Comparison of ENCODE assay signal across 1 cellular context in genomic region chr2:169012191-169012792, GRCh38.
TF ChIP-seq lines count a peak whose summit lies in the region.
"Not testable (repeated sequence)": the region's sequence is repeated elsewhere in the genome, so short reads cannot be mapped to it uniquely, and the experiment has no call there.

No MANE protein-coding gene starts in this region.

TF ChIP-seq in K562, 482 proteins besides CTCF, POLR2A, EP300 and RAD21 (continued from another document and continues in another):
- TF ChIP-seq ZBED1 (IDR thresholded peaks at IDR 0.05) (peak; percentile 94), ZNF24 (IDR thresholded peaks at IDR 0.05) (peak; percentile 77), MTA3 (IDR thresholded peaks at IDR 0.05; ENCODE audit: borderline replicate concordance) (peak; percentile 93), CREB3 (tag; conservative IDR thresholded peaks at IDR 0.05; ENCODE audit: low read depth) (0 out of 2 replicates have a peak, but pooled peaks have one; percentile 36), C11orf30 (IDR thresholded peaks at IDR 0.05; ENCODE audit: low read depth) (peak; percentile 75), BHLHE40 (IDR thresholded peaks at IDR 0.05; ENCODE audit: low read length) (peak; percentile 84), ZKSCAN1 (IDR thresholded peaks at IDR 0.05; ENCODE audit: low read depth, low read length) (0 out of 2 replicates have a peak, but pooled peaks have one; percentile 50), NFE2 (IDR thresholded peaks at IDR 0.05; ENCODE audit: low read depth) (peak; percentile 95), CREB1 (IDR thresholded peaks at IDR 0.05) (peak; percentile 85), CREB1 (CRISPR knock-in tag; IDR thresholded peaks at IDR 0.05) (peak; percentile 82), ZNF239 (CRISPR knock-in tag; IDR thresholded peaks at IDR 0.05) (0 out of 2 replicates have a peak, but pooled peaks have one; percentile 14), NR2C2 (tag; IDR thresholded peaks at IDR 0.05) (0 out of 2 replicates have a peak, but pooled peaks have one; percentile 21), CC2D1A (IDR thresholded peaks at IDR 0.05) (peak; percentile 97), ELF4 (CRISPR knock-in tag; IDR thresholded peaks at IDR 0.05) (peak; percentile 79), CTBP1 (IDR thresholded peaks at IDR 0.05; ENCODE audit: borderline replicate concordance) (peak; percentile 92), HMG20A (CRISPR knock-in tag; conservative IDR thresholded peaks at IDR 0.05) (0 out of 2 replicates have a peak, but pooled peaks have one; percentile 56), RB1 (IDR thresholded peaks at IDR 0.05; ENCODE audit: low read depth) (peak; percentile 37; the same call in 1 of the 2 replicates), FOXK2 (conservative IDR thresholded peaks at IDR 0.05 in 1 of 2, IDR thresholded peaks at IDR 0.05 in 1 of 2; ENCODE audit: low read depth in 2 of 2) (peak; percentile 55 to 61; a peak in 2 of 4 replicates), NCOA2 (IDR thresholded peaks at IDR 0.05; ENCODE audit: partially characterized antibody in 2 of 2) (peak; percentile 42 to 66), KAT7 (CRISPR knock-in tag; IDR thresholded peaks at IDR 0.05; ENCODE audit: borderline replicate concordance) (peak; percentile 63; the same call in 1 of the 2 replicates), STAT5A (IDR thresholded peaks at IDR 0.05; ENCODE audit: borderline replicate concordance, low read length) (peak; percentile 96), HDAC2 (IDR thresholded peaks at IDR 0.05) (peak; percentile 100), MAFF (IDR thresholded peaks at IDR 0.05; ENCODE audit: low read length) (peak; percentile 70), HLTF (IDR thresholded peaks at IDR 0.05) (0 out of 2 replicates have a peak, but pooled peaks have one; percentile 74), FOXA3 (CRISPR knock-in tag; conservative IDR thresholded peaks at IDR 0.05 in 1 of 2, IDR thresholded peaks at IDR 0.05 in 1 of 2) (peak; percentile 77 to 94), CCNT2 (IDR thresholded peaks at IDR 0.05; ENCODE audit: borderline replicate concordance, extremely low read depth, insufficient read length, low read depth, low read length) (peak; percentile 91), GABPB1 (CRISPR knock-in tag; IDR thresholded peaks at IDR 0.05) (peak; percentile 59; the same call in 1 of the 2 replicates), ATF3 (IDR thresholded peaks at IDR 0.05) (peak; percentile 96), ATF3 (CRISPR knock-in tag; conservative IDR thresholded peaks at IDR 0.05) (peak; percentile 86; the same call in 1 of the 2 replicates), RNF2 (IDR thresholded peaks at IDR 0.05) (peak; percentile 88; the same call in 1 of the 2 replicates), HDGF (IDR thresholded peaks at IDR 0.05) (0 out of 2 replicates have a peak, but pooled peaks have one; percentile 49), NR2C1 (tag; IDR thresholded peaks at IDR 0.05) (peak; percentile 25; the same call in 1 of the 2 replicates), MTA2 (IDR thresholded peaks at IDR 0.05; ENCODE audit: low read depth) (peak; percentile 96), HDAC3 (IDR thresholded peaks at IDR 0.05; ENCODE audit: borderline replicate concordance, partially characterized antibody) (peak; percentile 94)
- TF ChIP-seq, protein P1, sequence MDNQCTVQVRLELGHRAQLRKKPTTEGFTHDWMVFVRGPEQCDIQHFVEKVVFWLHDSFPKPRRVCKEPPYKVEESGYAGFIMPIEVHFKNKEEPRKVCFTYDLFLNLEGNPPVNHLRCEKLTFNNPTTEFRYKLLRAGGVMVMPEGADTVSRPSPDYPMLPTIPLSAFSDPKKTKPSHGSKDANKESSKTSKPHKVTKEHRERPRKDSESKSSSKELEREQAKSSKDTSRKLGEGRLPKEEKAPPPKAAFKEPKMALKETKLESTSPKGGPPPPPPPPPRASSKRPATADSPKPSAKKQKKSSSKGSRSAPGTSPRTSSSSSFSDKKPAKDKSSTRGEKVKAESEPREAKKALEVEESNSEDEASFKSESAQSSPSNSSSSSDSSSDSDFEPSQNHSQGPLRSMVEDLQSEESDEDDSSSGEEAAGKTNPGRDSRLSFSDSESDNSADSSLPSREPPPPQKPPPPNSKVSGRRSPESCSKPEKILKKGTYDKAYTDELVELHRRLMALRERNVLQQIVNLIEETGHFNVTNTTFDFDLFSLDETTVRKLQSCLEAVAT (IDR thresholded peaks at IDR 0.05) = peak in 1 of 2 experiments; percentile 53; a peak in 1 of 4 replicates
- TF ChIP-seq NR2C2 (CRISPR knock-in tag; IDR thresholded peaks at IDR 0.05); NR2C1 (IDR thresholded peaks at IDR 0.05): not testable (repeated sequence)
- TF ChIP-seq, protein P2, sequence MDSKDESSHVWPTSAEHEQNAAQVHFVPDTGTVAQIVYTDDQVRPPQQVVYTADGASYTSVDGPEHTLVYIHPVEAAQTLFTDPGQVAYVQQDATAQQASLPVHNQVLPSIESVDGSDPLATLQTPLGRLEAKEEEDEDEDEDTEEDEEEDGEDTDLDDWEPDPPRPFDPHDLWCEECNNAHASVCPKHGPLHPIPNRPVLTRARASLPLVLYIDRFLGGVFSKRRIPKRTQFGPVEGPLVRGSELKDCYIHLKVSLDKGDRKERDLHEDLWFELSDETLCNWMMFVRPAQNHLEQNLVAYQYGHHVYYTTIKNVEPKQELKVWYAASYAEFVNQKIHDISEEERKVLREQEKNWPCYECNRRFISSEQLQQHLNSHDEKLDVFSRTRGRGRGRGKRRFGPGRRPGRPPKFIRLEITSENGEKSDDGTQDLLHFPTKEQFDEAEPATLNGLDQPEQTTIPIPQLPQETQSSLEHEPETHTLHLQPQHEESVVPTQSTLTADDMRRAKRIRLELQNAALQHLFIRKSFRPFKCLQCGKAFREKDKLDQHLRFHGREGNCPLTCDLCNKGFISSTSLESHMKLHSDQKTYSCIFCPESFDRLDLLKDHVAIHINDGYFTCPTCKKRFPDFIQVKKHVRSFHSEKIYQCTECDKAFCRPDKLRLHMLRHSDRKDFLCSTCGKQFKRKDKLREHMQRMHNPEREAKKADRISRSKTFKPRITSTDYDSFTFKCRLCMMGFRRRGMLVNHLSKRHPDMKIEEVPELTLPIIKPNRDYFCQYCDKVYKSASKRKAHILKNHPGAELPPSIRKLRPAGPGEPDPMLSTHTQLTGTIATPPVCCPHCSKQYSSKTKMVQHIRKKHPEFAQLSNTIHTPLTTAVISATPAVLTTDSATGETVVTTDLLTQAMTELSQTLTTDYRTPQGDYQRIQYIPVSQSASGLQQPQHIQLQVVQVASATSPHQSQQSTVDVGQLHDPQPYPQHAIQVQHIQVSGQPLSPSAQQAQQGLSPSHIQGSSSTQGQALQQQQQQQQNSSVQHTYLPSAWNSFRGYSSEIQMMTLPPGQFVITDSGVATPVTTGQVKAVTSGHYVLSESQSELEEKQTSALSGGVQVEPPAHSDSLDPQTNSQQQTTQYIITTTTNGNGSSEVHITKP (IDR thresholded peaks at IDR 0.05; ENCODE audit: partially characterized antibody) = peak; percentile 34
- TF ChIP-seq, protein P3, sequence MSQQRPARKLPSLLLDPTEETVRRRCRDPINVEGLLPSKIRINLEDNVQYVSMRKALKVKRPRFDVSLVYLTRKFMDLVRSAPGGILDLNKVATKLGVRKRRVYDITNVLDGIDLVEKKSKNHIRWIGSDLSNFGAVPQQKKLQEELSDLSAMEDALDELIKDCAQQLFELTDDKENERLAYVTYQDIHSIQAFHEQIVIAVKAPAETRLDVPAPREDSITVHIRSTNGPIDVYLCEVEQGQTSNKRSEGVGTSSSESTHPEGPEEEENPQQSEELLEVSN (IDR thresholded peaks at IDR 0.05; ENCODE audit: borderline replicate concordance in 1 of 2, extremely low read depth in 1 of 2, insufficient read depth in 1 of 2, insufficient read length in 1 of 2, low read depth in 1 of 2, low read length in 1 of 2, poor library complexity in 1 of 2, severe bottlenecking in 1 of 2) = peak; percentile 49 to 54
- TF ChIP-seq, protein P4, sequence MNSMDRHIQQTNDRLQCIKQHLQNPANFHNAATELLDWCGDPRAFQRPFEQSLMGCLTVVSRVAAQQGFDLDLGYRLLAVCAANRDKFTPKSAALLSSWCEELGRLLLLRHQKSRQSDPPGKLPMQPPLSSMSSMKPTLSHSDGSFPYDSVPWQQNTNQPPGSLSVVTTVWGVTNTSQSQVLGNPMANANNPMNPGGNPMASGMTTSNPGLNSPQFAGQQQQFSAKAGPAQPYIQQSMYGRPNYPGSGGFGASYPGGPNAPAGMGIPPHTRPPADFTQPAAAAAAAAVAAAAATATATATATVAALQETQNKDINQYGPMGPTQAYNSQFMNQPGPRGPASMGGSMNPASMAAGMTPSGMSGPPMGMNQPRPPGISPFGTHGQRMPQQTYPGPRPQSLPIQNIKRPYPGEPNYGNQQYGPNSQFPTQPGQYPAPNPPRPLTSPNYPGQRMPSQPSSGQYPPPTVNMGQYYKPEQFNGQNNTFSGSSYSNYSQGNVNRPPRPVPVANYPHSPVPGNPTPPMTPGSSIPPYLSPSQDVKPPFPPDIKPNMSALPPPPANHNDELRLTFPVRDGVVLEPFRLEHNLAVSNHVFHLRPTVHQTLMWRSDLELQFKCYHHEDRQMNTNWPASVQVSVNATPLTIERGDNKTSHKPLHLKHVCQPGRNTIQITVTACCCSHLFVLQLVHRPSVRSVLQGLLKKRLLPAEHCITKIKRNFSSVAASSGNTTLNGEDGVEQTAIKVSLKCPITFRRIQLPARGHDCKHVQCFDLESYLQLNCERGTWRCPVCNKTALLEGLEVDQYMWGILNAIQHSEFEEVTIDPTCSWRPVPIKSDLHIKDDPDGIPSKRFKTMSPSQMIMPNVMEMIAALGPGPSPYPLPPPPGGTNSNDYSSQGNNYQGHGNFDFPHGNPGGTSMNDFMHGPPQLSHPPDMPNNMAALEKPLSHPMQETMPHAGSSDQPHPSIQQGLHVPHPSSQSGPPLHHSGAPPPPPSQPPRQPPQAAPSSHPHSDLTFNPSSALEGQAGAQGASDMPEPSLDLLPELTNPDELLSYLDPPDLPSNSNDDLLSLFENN (IDR thresholded peaks at IDR 0.05; ENCODE audit: low read depth in 2 of 2, low read length in 2 of 2) = peak in 1 of 2 experiments; percentile 93; a peak in 2 of 4 replicates
- TF ChIP-seq, protein P5, sequence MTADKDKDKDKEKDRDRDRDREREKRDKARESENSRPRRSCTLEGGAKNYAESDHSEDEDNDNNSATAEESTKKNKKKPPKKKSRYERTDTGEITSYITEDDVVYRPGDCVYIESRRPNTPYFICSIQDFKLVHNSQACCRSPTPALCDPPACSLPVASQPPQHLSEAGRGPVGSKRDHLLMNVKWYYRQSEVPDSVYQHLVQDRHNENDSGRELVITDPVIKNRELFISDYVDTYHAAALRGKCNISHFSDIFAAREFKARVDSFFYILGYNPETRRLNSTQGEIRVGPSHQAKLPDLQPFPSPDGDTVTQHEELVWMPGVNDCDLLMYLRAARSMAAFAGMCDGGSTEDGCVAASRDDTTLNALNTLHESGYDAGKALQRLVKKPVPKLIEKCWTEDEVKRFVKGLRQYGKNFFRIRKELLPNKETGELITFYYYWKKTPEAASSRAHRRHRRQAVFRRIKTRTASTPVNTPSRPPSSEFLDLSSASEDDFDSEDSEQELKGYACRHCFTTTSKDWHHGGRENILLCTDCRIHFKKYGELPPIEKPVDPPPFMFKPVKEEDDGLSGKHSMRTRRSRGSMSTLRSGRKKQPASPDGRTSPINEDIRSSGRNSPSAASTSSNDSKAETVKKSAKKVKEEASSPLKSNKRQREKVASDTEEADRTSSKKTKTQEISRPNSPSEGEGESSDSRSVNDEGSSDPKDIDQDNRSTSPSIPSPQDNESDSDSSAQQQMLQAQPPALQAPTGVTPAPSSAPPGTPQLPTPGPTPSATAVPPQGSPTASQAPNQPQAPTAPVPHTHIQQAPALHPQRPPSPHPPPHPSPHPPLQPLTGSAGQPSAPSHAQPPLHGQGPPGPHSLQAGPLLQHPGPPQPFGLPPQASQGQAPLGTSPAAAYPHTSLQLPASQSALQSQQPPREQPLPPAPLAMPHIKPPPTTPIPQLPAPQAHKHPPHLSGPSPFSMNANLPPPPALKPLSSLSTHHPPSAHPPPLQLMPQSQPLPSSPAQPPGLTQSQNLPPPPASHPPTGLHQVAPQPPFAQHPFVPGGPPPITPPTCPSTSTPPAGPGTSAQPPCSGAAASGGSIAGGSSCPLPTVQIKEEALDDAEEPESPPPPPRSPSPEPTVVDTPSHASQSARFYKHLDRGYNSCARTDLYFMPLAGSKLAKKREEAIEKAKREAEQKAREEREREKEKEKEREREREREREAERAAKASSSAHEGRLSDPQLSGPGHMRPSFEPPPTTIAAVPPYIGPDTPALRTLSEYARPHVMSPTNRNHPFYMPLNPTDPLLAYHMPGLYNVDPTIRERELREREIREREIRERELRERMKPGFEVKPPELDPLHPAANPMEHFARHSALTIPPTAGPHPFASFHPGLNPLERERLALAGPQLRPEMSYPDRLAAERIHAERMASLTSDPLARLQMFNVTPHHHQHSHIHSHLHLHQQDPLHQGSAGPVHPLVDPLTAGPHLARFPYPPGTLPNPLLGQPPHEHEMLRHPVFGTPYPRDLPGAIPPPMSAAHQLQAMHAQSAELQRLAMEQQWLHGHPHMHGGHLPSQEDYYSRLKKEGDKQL (CRISPR knock-in tag; IDR thresholded peaks at IDR 0.05; ENCODE audit: borderline replicate concordance) = peak; percentile 62; the same call in 1 of the 2 replicates
